Comparison of ENCODE assay signal across 8 cellular contexts in genomic region chr7:44999245-45000095, GRCh38. TPM values are rescaled to one million over a fixed set of nuclear protein-coding genes. Genes with fewer than 3 reads are reported as not detected.
DNase-seq lines count a peak whose midpoint lies in the region; ATAC-seq and TF ChIP-seq lines count a peak whose summit lies in the region.

No MANE protein-coding gene starts in this region.

- TF ChIP-seq CTCF in RWPE1 (conservative IDR thresholded peaks at IDR 0.05; ENCODE audit: low read depth), result no peak
- no peak for TF ChIP-seq CTCF in fibroblast of pulmonary artery (IDR thresholded peaks at IDR 0.05; ENCODE audit: low read length, missing control alignments)

- no peaks in the 10 kb centered on the region for H3K9me3 Mint-ChIP-seq in natural killer cell treated with Interleukin-12 subunit alpha and Interleukin-12 subunit beta and Interleukin-15 and Interleukin-18, amount 100 ng/mL, for 72 hours

- CTCF ChIA-PET in RWPE1 (lab: Yijun Ruan, JAX), result interaction anchor here (0.6 to 1.1 kb wide), 3 partner anchors 9 to 156 kb away, joined by 3 to 7 read pairs (median 3); no protein-coding TSS in a partner anchor

- peak overlapping the region; percentile 93 for H3K27ac ChIP-seq in RWPE1

- H3K4me3 Mint-ChIP-seq in natural killer cell treated with Interleukin-12 subunit alpha and Interleukin-12 subunit beta and Interleukin-15 and Interleukin-18, amount 100 ng/mL, for 72 hours, result peak overlapping the region; percentile 92

- H3K36me3 Mint-ChIP-seq in natural killer cell treated with Interleukin-12 subunit alpha and Interleukin-12 subunit beta and Interleukin-15 and Interleukin-18, amount 100 ng/mL, for 72 hours, result peaks cover 7% of the 10 kb centered on the region

- no peaks in the 10 kb centered on the region for H3K27me3 Mint-ChIP-seq in natural killer cell treated with Interleukin-12 subunit alpha and Interleukin-12 subunit beta and Interleukin-15 and Interleukin-18, amount 100 ng/mL, for 72 hours

- H3K27ac Mint-ChIP-seq in natural killer cell treated with Interleukin-12 subunit alpha and Interleukin-12 subunit beta and Interleukin-15 and Interleukin-18, amount 100 ng/mL, for 72 hours, result peak overlapping the region; percentile 65 to 66

- POLR2A ChIA-PET in RWPE1 (lab: Yijun Ruan, JAX; ENCODE audit: low non-redundant PET), result interaction anchor here (0.6 to 0.9 kb wide), 5 partner anchors 14 to 182 kb away, joined by 3 to 6 read pairs (median 4); no protein-coding TSS in a partner anchor

- peak; percentile 99 for DNase-seq in EH (ENCODE audit: low read depth)
- peak; percentile 100 for DNase-seq in H4 (ENCODE audit: low spot score)
- peak; percentile 100 for DNase-seq in LoVo (ENCODE audit: low spot score)
- DNase-seq in RWPE1 (ENCODE audit: low spot score), result peak; percentile 98
- DNase-seq in activated T-helper 9 cell treated with anti-CD3 and anti-CD28 coated beads, Interleukin-2, amount 50 U/mL, for 16 hours (ENCODE audit: low read depth), result peak; percentile 99
- peak; percentile 99 for DNase-seq in fibroblast of pulmonary artery (ENCODE audit: low read depth)
- peak; percentile 100 for DNase-seq in natural killer cell treated with Interleukin-12 subunit alpha and Interleukin-12 subunit beta and Interleukin-15 and Interleukin-18, amount 100 ng/mL, for 72 hours (ENCODE audit: low spot score)
- DNase-seq in stimulated activated naive CD4-positive, alpha-beta T cell treated with Interleukin-2 at 50 U/mL for 16 hours (lab: John Stamatoyannopoulos, UW), result peak; percentile 99

- peak; percentile 96 for ATAC-seq in natural killer cell treated with Interleukin-12 subunit alpha and Interleukin-12 subunit beta and Interleukin-15 and Interleukin-18, amount 100 ng/mL, for 72 hours

- H3K4me3 ChIP-seq in fibroblast of pulmonary artery (replicated peaks; ENCODE audit: low read depth, low read length), result peak overlapping the region; percentile 77

- H3K4me1 Mint-ChIP-seq in natural killer cell treated with Interleukin-12 subunit alpha and Interleukin-12 subunit beta and Interleukin-15 and Interleukin-18, amount 100 ng/mL, for 72 hours (ENCODE audit: low read depth in 2 of 2), result peaks cover 37 to 38% of the 10 kb centered on the region in 2 donors

RNA-seq across cellular contexts. Expression of gene CCM2, which starts 0.5 kb away (rescaled TPM):
- total RNA-seq in H4 (2014; rRNA removed; shearing (Covaris generic)), result 61.5 and 78.6 TPM in 2 replicates
- 10 to 100 TPM; 59.2 to 68.4 TPM for total RNA-seq in natural killer cell treated with Interleukin-12 subunit alpha and Interleukin-12 subunit beta and Interleukin-15 and Interleukin-18, amount 100 ng/mL, for 72 hours

RNA-seq across cellular contexts. Expression of gene MYO1G, which starts 20.7 kb away (rescaled TPM):
- total RNA-seq in H4 (2014; rRNA removed; shearing (Covaris generic)), result not detected in 2 replicates
- total RNA-seq in natural killer cell treated with Interleukin-12 subunit alpha and Interleukin-12 subunit beta and Interleukin-15 and Interleukin-18, amount 100 ng/mL, for 72 hours, result 100 to 1,000 TPM; 465 to 518 TPM

Comparison
In these comparisons a context has a peak if more than half of its experiments do, and no peak if none do; other contexts are left out.
1. Peak in every context shown above with its lines: DNase-seq, ATAC-seq, H3K4me3 ChIP-seq and H3K27ac ChIP-seq.
2. RNA of gene MYO1G, which starts 20.7 kb away (total RNA-seq): 465 to 518 TPM in natural killer cell treated with Interleukin-12 subunit alpha and Interleukin-12 subunit beta and Interleukin-15 and Interleukin-18, amount 100 ng/mL, for 72 hours; not detected in H4; every median in the first group is over 100 times any median in the second.